Comparison of ENCODE assay signal across 1 cellular context in the genomic region with DNA sequence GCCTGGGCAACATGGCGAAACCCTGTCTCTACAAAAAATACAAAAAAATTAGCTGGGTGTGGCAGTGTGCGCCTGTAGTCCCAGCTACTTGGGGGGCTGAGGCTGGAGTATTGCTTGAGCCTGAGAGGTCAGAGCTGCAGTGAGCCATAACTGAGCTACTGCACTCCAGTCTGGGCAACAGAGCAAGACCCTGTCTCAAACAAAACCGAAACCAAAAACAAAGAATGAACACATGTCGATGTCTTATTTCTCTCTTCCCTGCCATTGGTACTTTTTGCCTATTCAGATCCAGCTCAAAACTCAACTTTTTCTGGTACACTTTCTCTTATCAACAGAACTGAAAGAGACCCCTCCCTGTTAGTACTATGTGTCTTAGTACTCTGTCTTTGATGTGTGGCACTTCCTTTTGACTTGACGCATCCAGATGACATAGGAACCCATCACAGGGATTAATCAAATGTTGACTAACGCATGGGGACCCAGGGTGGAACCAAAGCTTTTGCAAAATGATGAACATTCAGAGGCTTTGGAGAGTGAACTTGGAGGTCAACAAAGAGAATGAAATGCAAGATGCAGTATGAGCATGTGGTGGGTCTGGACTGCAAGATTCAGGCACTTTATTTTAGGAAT.
TF ChIP-seq lines count a peak whose summit lies in the region.

No MANE protein-coding gene starts in this region.

TF ChIP-seq in GM23338, 12 proteins besides CTCF, POLR2A, EP300 and RAD21 (continued from another document):
- TF ChIP-seq, protein P1, sequence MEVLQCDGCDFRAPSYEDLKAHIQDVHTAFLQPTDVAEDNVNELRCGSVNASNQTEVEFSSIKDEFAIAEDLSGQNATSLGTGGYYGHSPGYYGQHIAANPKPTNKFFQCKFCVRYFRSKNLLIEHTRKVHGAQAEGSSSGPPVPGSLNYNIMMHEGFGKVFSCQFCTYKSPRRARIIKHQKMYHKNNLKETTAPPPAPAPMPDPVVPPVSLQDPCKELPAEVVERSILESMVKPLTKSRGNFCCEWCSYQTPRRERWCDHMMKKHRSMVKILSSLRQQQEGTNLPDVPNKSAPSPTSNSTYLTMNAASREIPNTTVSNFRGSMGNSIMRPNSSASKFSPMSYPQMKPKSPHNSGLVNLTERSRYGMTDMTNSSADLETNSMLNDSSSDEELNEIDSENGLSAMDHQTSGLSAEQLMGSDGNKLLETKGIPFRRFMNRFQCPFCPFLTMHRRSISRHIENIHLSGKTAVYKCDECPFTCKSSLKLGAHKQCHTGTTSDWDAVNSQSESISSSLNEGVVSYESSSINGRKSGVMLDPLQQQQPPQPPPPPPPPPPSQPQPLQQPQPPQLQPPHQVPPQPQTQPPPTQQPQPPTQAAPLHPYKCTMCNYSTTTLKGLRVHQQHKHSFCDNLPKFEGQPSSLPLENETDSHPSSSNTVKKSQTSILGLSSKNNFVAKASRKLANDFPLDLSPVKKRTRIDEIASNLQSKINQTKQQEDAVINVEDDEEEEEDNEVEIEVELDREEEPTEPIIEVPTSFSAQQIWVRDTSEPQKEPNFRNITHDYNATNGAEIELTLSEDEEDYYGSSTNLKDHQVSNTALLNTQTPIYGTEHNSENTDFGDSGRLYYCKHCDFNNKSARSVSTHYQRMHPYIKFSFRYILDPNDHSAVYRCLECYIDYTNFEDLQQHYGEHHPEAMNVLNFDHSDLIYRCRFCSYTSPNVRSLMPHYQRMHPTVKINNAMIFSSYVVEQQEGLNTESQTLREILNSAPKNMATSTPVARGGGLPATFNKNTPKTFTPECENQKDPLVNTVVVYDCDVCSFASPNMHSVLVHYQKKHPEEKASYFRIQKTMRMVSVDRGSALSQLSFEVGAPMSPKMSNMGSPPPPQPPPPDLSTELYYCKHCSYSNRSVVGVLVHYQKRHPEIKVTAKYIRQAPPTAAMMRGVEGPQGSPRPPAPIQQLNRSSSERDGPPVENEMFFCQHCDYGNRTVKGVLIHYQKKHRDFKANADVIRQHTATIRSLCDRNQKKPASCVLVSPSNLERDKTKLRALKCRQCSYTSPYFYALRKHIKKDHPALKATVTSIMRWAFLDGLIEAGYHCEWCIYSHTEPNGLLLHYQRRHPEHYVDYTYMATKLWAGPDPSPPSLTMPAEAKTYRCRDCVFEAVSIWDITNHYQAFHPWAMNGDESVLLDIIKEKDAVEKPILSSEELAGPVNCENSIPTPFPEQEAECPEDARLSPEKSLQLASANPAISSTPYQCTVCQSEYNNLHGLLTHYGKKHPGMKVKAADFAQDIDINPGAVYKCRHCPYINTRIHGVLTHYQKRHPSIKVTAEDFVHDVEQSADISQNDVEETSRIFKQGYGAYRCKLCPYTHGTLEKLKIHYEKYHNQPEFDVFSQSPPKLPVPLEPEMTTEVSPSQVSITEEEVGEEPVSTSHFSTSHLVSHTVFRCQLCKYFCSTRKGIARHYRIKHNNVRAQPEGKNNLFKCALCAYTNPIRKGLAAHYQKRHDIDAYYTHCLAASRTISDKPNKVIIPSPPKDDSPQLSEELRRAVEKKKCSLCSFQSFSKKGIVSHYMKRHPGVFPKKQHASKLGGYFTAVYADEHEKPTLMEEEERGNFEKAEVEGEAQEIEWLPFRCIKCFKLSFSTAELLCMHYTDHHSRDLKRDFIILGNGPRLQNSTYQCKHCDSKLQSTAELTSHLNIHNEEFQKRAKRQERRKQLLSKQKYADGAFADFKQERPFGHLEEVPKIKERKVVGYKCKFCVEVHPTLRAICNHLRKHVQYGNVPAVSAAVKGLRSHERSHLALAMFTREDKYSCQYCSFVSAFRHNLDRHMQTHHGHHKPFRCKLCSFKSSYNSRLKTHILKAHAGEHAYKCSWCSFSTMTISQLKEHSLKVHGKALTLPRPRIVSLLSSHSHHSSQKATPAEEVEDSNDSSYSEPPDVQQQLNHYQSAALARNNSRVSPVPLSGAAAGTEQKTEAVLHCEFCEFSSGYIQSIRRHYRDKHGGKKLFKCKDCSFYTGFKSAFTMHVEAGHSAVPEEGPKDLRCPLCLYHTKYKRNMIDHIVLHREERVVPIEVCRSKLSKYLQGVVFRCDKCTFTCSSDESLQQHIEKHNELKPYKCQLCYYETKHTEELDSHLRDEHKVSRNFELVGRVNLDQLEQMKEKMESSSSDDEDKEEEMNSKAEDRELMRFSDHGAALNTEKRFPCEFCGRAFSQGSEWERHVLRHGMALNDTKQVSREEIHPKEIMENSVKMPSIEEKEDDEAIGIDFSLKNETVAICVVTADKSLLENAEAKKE (CRISPR knock-in tag; IDR thresholded peaks at IDR 0.05) = no peak
- no peak for TF ChIP-seq STAT1 (IDR thresholded peaks at IDR 0.05; ENCODE audit: unreplicated experiment)
- TF ChIP-seq NANOG (IDR thresholded peaks at IDR 0.05; ENCODE audit: borderline replicate concordance) = no peak
- TF ChIP-seq POLR2AphosphoS5 (IDR thresholded peaks at IDR 0.05; ENCODE audit: low read depth) = no peak
- TF ChIP-seq, protein P2, sequence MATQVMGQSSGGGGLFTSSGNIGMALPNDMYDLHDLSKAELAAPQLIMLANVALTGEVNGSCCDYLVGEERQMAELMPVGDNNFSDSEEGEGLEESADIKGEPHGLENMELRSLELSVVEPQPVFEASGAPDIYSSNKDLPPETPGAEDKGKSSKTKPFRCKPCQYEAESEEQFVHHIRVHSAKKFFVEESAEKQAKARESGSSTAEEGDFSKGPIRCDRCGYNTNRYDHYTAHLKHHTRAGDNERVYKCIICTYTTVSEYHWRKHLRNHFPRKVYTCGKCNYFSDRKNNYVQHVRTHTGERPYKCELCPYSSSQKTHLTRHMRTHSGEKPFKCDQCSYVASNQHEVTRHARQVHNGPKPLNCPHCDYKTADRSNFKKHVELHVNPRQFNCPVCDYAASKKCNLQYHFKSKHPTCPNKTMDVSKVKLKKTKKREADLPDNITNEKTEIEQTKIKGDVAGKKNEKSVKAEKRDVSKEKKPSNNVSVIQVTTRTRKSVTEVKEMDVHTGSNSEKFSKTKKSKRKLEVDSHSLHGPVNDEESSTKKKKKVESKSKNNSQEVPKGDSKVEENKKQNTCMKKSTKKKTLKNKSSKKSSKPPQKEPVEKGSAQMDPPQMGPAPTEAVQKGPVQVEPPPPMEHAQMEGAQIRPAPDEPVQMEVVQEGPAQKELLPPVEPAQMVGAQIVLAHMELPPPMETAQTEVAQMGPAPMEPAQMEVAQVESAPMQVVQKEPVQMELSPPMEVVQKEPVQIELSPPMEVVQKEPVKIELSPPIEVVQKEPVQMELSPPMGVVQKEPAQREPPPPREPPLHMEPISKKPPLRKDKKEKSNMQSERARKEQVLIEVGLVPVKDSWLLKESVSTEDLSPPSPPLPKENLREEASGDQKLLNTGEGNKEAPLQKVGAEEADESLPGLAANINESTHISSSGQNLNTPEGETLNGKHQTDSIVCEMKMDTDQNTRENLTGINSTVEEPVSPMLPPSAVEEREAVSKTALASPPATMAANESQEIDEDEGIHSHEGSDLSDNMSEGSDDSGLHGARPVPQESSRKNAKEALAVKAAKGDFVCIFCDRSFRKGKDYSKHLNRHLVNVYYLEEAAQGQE (IDR thresholded peaks at IDR 0.05; ENCODE audit: unreplicated experiment) = no peak
- no peak for TF ChIP-seq EZH2 (IDR thresholded peaks at IDR 0.05; ENCODE audit: low read depth, unreplicated experiment)
- TF ChIP-seq ZNF331 (CRISPR knock-in tag; IDR thresholded peaks at IDR 0.05; ENCODE audit: low read depth) = no peak
TF ChIP-seq in GM23338: peak in this region for 0.
